ENCODE assay signal across 1 cellular context in the genomic region with DNA sequence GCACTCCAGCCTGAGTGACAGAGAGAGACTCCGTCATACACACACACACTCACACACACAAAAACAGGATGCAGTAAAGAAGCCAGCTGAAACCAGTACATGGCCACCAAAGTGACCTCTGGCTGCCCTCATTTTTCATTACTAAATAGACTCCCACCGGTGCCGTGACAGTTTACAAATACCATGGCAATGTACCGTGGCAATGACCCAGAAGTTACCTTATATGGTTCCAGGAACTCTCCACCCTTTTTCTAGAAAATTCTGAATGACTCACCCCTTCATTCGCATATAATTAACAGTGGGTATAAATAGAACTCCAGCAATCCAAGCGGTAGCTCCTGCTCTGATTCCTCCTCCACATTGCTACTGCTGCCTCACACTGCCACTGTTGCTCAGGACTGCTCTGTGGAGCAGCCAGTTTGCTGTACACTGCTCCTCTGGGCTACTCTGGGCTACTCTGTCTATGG.
A peak's percentile ranks its signal among the peaks of the same experiment; 100 is the strongest.
TF ChIP-seq lines count a peak whose summit lies in the region.

No MANE protein-coding gene starts in this region.

TF ChIP-seq in K562, 482 proteins besides CTCF, POLR2A, EP300 and RAD21 (continues in another document):
- TF ChIP-seq SMARCE1 (IDR thresholded peaks at IDR 0.05), result 0 out of 2 replicates have a peak, but pooled peaks have one; percentile 35
- TF ChIP-seq, protein P1, sequence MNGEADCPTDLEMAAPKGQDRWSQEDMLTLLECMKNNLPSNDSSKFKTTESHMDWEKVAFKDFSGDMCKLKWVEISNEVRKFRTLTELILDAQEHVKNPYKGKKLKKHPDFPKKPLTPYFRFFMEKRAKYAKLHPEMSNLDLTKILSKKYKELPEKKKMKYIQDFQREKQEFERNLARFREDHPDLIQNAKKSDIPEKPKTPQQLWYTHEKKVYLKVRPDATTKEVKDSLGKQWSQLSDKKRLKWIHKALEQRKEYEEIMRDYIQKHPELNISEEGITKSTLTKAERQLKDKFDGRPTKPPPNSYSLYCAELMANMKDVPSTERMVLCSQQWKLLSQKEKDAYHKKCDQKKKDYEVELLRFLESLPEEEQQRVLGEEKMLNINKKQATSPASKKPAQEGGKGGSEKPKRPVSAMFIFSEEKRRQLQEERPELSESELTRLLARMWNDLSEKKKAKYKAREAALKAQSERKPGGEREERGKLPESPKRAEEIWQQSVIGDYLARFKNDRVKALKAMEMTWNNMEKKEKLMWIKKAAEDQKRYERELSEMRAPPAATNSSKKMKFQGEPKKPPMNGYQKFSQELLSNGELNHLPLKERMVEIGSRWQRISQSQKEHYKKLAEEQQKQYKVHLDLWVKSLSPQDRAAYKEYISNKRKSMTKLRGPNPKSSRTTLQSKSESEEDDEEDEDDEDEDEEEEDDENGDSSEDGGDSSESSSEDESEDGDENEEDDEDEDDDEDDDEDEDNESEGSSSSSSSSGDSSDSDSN (IDR thresholded peaks at IDR 0.05; ENCODE audit: borderline replicate concordance in 1 of 2, low read depth in 2 of 2, low read length in 2 of 2), result no peak
- TF ChIP-seq, protein P2, sequence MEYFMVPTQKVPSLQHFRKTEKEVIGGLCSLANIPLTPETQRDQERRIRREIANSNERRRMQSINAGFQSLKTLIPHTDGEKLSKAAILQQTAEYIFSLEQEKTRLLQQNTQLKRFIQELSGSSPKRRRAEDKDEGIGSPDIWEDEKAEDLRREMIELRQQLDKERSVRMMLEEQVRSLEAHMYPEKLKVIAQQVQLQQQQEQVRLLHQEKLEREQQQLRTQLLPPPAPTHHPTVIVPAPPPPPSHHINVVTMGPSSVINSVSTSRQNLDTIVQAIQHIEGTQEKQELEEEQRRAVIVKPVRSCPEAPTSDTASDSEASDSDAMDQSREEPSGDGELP (CRISPR knock-in tag; IDR thresholded peaks at IDR 0.05; ENCODE audit: borderline replicate concordance), result peak; percentile 68
- TF ChIP-seq ZNF431 (CRISPR knock-in tag; IDR thresholded peaks at IDR 0.05), result no peak
- peak; percentile 60 for TF ChIP-seq SMARCA4 (IDR thresholded peaks at IDR 0.05)
- TF ChIP-seq RCOR1 (IDR thresholded peaks at IDR 0.05; ENCODE audit: borderline replicate concordance in 1 of 2, low read depth in 2 of 2, low read length in 2 of 2), result peak in 1 of 2 experiments; percentile 63; a peak in 2 of 4 replicates
- peak; percentile 21; the same call in 1 of the 2 replicates for TF ChIP-seq EGR1 (conservative IDR thresholded peaks at IDR 0.05)
- TF ChIP-seq POLR2AphosphoS5 (IDR thresholded peaks at IDR 0.05; ENCODE audit: control insufficient read depth, insufficient read depth, low read depth, low read length), result peak; percentile 53; the same call in 1 of the 2 replicates
- no peak for TF ChIP-seq TSC22D4 (tag; IDR thresholded peaks at IDR 0.05)
- TF ChIP-seq POLR2H (tag; IDR thresholded peaks at IDR 0.05; ENCODE audit: low read depth), result peak; percentile 79; the same call in 1 of the 2 replicates
- peak; percentile 68; the same call in 1 of the 2 replicates for TF ChIP-seq LEF1 (IDR thresholded peaks at IDR 0.05)
- TF ChIP-seq ZNF644 (tag; IDR thresholded peaks at IDR 0.05; ENCODE audit: low read depth), result 0 out of 2 replicates have a peak, but pooled peaks have one; percentile 64
- TF ChIP-seq, protein P3, sequence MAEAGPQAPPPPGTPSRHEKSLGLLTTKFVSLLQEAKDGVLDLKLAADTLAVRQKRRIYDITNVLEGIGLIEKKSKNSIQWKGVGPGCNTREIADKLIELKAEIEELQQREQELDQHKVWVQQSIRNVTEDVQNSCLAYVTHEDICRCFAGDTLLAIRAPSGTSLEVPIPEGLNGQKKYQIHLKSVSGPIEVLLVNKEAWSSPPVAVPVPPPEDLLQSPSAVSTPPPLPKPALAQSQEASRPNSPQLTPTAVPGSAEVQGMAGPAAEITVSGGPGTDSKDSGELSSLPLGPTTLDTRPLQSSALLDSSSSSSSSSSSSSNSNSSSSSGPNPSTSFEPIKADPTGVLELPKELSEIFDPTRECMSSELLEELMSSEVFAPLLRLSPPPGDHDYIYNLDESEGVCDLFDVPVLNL (CRISPR knock-in tag; IDR thresholded peaks at IDR 0.05; ENCODE audit: low read depth), result no peak
- peak; percentile 43; the same call in 1 of the 2 replicates for TF ChIP-seq CREM (IDR thresholded peaks at IDR 0.05; ENCODE audit: low read depth)
- TF ChIP-seq HDAC3 (IDR thresholded peaks at IDR 0.05; ENCODE audit: borderline replicate concordance, partially characterized antibody), result peak; percentile 57
- no peak for TF ChIP-seq CCNT2 (IDR thresholded peaks at IDR 0.05; ENCODE audit: borderline replicate concordance, extremely low read depth, insufficient read length, low read depth, low read length)
- 0 out of 2 replicates have a peak, but pooled peaks have one; percentile 31 for TF ChIP-seq BACH1 (tag; IDR thresholded peaks at IDR 0.05)
- TF ChIP-seq, protein P4, sequence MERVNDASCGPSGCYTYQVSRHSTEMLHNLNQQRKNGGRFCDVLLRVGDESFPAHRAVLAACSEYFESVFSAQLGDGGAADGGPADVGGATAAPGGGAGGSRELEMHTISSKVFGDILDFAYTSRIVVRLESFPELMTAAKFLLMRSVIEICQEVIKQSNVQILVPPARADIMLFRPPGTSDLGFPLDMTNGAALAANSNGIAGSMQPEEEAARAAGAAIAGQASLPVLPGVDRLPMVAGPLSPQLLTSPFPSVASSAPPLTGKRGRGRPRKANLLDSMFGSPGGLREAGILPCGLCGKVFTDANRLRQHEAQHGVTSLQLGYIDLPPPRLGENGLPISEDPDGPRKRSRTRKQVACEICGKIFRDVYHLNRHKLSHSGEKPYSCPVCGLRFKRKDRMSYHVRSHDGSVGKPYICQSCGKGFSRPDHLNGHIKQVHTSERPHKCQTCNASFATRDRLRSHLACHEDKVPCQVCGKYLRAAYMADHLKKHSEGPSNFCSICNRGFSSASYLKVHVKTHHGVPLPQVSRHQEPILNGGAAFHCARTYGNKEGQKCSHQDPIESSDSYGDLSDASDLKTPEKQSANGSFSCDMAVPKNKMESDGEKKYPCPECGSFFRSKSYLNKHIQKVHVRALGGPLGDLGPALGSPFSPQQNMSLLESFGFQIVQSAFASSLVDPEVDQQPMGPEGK (CRISPR knock-in tag; IDR thresholded peaks at IDR 0.05; ENCODE audit: borderline replicate concordance), result no peak
- TF ChIP-seq, protein P5, sequence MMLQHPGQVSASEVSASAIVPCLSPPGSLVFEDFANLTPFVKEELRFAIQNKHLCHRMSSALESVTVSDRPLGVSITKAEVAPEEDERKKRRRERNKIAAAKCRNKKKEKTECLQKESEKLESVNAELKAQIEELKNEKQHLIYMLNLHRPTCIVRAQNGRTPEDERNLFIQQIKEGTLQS (IDR thresholded peaks at IDR 0.05), result peak; percentile 90
- TF ChIP-seq, protein P5 (CRISPR knock-in tag; conservative IDR thresholded peaks at IDR 0.05), result no peak
- TF ChIP-seq MEF2D (tag; conservative IDR thresholded peaks at IDR 0.05; ENCODE audit: low read depth), result 0 out of 2 replicates have a peak, but pooled peaks have one; percentile 72
- no peak for TF ChIP-seq TCF7 (IDR thresholded peaks at IDR 0.05; ENCODE audit: borderline replicate concordance)
- TF ChIP-seq TEAD1 (CRISPR knock-in tag; IDR thresholded peaks at IDR 0.05), result 0 out of 4 replicates have a peak, but pooled peaks of 1 of the 2 experiments have one; percentile 34
- TF ChIP-seq, protein P6, sequence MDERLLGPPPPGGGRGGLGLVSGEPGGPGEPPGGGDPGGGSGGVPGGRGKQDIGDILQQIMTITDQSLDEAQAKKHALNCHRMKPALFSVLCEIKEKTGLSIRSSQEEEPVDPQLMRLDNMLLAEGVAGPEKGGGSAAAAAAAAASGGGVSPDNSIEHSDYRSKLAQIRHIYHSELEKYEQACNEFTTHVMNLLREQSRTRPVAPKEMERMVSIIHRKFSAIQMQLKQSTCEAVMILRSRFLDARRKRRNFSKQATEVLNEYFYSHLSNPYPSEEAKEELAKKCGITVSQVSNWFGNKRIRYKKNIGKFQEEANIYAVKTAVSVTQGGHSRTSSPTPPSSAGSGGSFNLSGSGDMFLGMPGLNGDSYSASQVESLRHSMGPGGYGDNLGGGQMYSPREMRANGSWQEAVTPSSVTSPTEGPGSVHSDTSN (CRISPR knock-in tag; IDR thresholded peaks at IDR 0.05; ENCODE audit: low read depth), result no peak
- TF ChIP-seq, protein P6 (tag; conservative IDR thresholded peaks at IDR 0.05; ENCODE audit: low read depth), result peak; percentile 95
- peak in 1 of 3 experiments; percentile 9 for TF ChIP-seq YY1 (IDR thresholded peaks at IDR 0.05; ENCODE audit: borderline replicate concordance in 1 of 3, control insufficient read depth in 1 of 3, extremely low read depth in 1 of 3, insufficient read depth in 3 of 3, insufficient read length in 1 of 3, insufficient replicate concordance in 2 of 3, low read depth in 1 of 3, low read length in 2 of 3)
- peak; percentile 39 to 93; a peak in 3 of 4 replicates for TF ChIP-seq SRF (CRISPR knock-in tag; IDR thresholded peaks at IDR 0.05)
- TF ChIP-seq ESRRA (IDR thresholded peaks at IDR 0.05; ENCODE audit: borderline replicate concordance, low read depth), result peak; percentile 81
- TF ChIP-seq POLR2G (IDR thresholded peaks at IDR 0.05; ENCODE audit: low read depth, low read length), result 0 out of 2 replicates have a peak, but pooled peaks have one; percentile 23
- TF ChIP-seq JUN (IDR thresholded peaks at IDR 0.05; ENCODE audit: borderline replicate concordance, low read depth, low read length), result 0 out of 2 replicates have a peak, but pooled peaks have one; percentile 64
- TF ChIP-seq JUN (CRISPR knock-in tag; IDR thresholded peaks at IDR 0.05; ENCODE audit: borderline replicate concordance), result no peak
- TF ChIP-seq NCOR1 (IDR thresholded peaks at IDR 0.05), result peak; percentile 58
- TF ChIP-seq KLF16 (IDR thresholded peaks at IDR 0.05), result peak; percentile 66
- TF ChIP-seq FOSL1 (tag; conservative IDR thresholded peaks at IDR 0.05), result peak; percentile 89
- TF ChIP-seq KDM5B (IDR thresholded peaks at IDR 0.05; ENCODE audit: insufficient replicate concordance, low read depth, low read length), result peak; percentile 67
- TF ChIP-seq, protein P7, sequence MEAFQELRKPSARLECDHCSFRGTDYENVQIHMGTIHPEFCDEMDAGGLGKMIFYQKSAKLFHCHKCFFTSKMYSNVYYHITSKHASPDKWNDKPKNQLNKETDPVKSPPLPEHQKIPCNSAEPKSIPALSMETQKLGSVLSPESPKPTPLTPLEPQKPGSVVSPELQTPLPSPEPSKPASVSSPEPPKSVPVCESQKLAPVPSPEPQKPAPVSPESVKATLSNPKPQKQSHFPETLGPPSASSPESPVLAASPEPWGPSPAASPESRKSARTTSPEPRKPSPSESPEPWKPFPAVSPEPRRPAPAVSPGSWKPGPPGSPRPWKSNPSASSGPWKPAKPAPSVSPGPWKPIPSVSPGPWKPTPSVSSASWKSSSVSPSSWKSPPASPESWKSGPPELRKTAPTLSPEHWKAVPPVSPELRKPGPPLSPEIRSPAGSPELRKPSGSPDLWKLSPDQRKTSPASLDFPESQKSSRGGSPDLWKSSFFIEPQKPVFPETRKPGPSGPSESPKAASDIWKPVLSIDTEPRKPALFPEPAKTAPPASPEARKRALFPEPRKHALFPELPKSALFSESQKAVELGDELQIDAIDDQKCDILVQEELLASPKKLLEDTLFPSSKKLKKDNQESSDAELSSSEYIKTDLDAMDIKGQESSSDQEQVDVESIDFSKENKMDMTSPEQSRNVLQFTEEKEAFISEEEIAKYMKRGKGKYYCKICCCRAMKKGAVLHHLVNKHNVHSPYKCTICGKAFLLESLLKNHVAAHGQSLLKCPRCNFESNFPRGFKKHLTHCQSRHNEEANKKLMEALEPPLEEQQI (IDR thresholded peaks at IDR 0.05), result no peak
- peak; percentile 52 for TF ChIP-seq DPF2 (IDR thresholded peaks at IDR 0.05)
- peak; percentile 74 to 81 for TF ChIP-seq KDM1A (IDR thresholded peaks at IDR 0.05)
- peak; percentile 18 for TF ChIP-seq POLR2B (IDR thresholded peaks at IDR 0.05; ENCODE audit: low read depth, partially characterized antibody)
- peak; percentile 39; the same call in 1 of the 2 replicates for TF ChIP-seq NR2C1 (IDR thresholded peaks at IDR 0.05)
- peak; percentile 63; the same call in 1 of the 2 replicates for TF ChIP-seq NR2C1 (tag; IDR thresholded peaks at IDR 0.05)
- TF ChIP-seq, protein P8, sequence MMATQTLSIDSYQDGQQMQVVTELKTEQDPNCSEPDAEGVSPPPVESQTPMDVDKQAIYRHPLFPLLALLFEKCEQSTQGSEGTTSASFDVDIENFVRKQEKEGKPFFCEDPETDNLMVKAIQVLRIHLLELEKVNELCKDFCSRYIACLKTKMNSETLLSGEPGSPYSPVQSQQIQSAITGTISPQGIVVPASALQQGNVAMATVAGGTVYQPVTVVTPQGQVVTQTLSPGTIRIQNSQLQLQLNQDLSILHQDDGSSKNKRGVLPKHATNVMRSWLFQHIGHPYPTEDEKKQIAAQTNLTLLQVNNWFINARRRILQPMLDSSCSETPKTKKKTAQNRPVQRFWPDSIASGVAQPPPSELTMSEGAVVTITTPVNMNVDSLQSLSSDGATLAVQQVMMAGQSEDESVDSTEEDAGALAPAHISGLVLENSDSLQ (IDR thresholded peaks at IDR 0.05), result peak; percentile 98
- TF ChIP-seq TAF9B (IDR thresholded peaks at IDR 0.05; ENCODE audit: partially characterized antibody), result no peak
- no peak for TF ChIP-seq TARDBP (IDR thresholded peaks at IDR 0.05)
- peak; percentile 59 for TF ChIP-seq RBFOX2 (IDR thresholded peaks at IDR 0.05; ENCODE audit: low read depth, low read length)
- TF ChIP-seq ARID1B (IDR thresholded peaks at IDR 0.05), result peak; percentile 55
- peak; percentile 94 for TF ChIP-seq JUND (IDR thresholded peaks at IDR 0.05; ENCODE audit: borderline replicate concordance, low read depth, low read length)
- peak; percentile 91; the same call in 2 of the 3 replicates for TF ChIP-seq JUND (tag; IDR thresholded peaks at IDR 0.05; ENCODE audit: borderline replicate concordance, low read depth, low read length)
- peak; percentile 52; the same call in 1 of the 2 replicates for TF ChIP-seq PML (IDR thresholded peaks at IDR 0.05; ENCODE audit: low read length)
- TF ChIP-seq, protein P9, sequence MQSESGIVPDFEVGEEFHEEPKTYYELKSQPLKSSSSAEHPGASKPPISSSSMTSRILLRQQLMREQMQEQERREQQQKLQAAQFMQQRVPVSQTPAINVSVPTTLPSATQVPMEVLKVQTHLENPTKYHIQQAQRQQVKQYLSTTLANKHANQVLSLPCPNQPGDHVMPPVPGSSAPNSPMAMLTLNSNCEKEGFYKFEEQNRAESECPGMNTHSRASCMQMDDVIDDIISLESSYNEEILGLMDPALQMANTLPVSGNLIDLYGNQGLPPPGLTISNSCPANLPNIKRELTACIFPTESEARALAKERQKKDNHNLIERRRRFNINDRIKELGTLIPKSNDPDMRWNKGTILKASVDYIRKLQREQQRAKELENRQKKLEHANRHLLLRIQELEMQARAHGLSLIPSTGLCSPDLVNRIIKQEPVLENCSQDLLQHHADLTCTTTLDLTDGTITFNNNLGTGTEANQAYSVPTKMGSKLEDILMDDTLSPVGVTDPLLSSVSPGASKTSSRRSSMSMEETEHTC (IDR thresholded peaks at IDR 0.05), result no peak
